ENCODE assay signal across 8 cellular contexts in the genomic region with DNA sequence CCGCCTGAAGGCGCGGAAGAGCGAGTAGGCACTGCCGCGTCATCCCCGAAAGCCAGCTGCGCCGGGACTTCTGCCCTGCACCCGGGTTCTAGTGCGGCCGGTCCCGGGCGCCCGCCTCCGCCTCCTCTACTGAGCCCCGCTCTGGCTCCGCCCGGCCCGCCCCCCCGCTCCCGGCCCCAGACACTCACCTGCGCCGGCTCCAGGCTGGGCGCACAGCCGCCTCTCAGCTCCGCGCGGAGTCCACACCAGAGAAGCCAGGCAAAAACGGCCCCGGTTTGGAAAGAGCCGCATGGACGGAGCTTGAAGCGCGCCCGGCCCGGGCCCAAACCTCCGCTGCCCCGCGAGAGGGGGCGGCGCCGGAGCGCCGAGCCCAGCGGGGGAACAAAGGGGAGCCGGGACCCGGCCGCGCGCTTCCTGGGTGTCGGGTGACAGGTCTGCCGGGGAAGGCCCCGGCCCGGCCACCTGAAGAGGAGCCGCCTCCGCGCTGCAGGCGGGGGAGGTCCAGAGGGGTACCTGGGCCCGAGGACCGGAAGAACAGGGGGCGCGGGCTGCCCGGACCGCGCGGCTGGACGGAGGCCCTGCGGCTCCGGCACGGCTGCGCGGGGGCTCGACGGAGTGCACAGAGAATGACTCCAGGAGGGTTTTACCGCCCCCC.
A peak's percentile ranks its signal among the peaks of the same experiment; 100 is the strongest.
DNase-seq lines count a peak whose midpoint lies in the region; ATAC-seq and TF ChIP-seq lines count a peak whose summit lies in the region.

No MANE protein-coding gene starts in this region.

- no TSS peak for BruUV-seq in A673 (replicated peaks; lab: Mats Ljungman, UMichigan)

- H4K20me1 ChIP-seq in Karpas-422 (ENCODE audit: insufficient read depth, low read depth, low read length) = peaks cover 13% of the 10 kb centered on the region; the same call in 1 of the 2 replicates

- H3K27me3 Mint-ChIP-seq in WTC11 (ENCODE audit: low read depth) = peaks cover 75% of the 10 kb centered on the region

- CTCF ChIA-PET in A673 (lab: Charles Lee) = interaction anchor here (0.7 kb wide), 2 partner anchors 120 to 244 kb away, joined by 3 to 5 read pairs; no protein-coding TSS in a partner anchor
- CTCF ChIA-PET in WTC11 (lab: Charles Lee) = interaction anchor here (0.8 to 5.0 kb wide), 5 partner anchors 17 to 172 kb away, joined by 3 to 61 read pairs (median 5); no protein-coding TSS in a partner anchor

- H3K4me1 Mint-ChIP-seq in WTC11 = peaks cover 52% of the 10 kb centered on the region

- H3K4me1 ChIP-seq in A673 (ENCODE audit: insufficient read depth, low read length, poor library complexity, severe bottlenecking) (peaks cover 15% of the 10 kb centered on the region), Karpas-422 (ENCODE audit: low read length) (peaks cover 20% of the 10 kb centered on the region), left ventricle myocardium inferior (peaks cover 61% of the 10 kb centered on the region), skeletal muscle satellite cell (ENCODE audit: control insufficient read depth, insufficient read depth, low read length) (peaks cover 24% of the 10 kb centered on the region)

- no peaks in the 10 kb centered on the region for H3K9me3 Mint-ChIP-seq in WTC11

- H3K36me3 ChIP-seq in A673 (ENCODE audit: insufficient read depth, low read length, poor library complexity, severe bottlenecking) (no peaks in the 10 kb centered on the region), Karpas-422 (ENCODE audit: insufficient read depth, low read length) (no peaks in the 10 kb centered on the region), left ventricle myocardium inferior (no peaks in the 10 kb centered on the region), skeletal muscle satellite cell (ENCODE audit: insufficient read depth, low read length) (no peaks in the 10 kb centered on the region)

- H3K9me2 ChIP-seq in Karpas-422 (replicated peaks; ENCODE audit: insufficient read depth, low read length) = no peaks in the 10 kb centered on the region

- H3K27ac Mint-ChIP-seq in WTC11 = no peak overlapping the region

- no peaks in the 10 kb centered on the region for H3K36me3 Mint-ChIP-seq in WTC11

- in situ Hi-C loops in GM13977 (cut with MboI; ENCODE audit: low pct_unique_long_range_greater_than_20kb, low sequenced_read_pairs, unreplicated experiment) = no loop called here

- intact Hi-C loops in A673 (cut with micrococcal nuclease; ENCODE audit: unreplicated experiment) (no loop called here), left ventricle myocardium inferior (cut with micrococcal nuclease) (no loop called here)

- DNase-seq in A673 (ENCODE audit: low spot score) (peak; percentile 57), GM13977 (ENCODE audit: low spot score) (peak; percentile 88), Karpas-422 (peak; percentile 91), WTC11 (ENCODE audit: low spot score) (no peak), left ventricle myocardium inferior (no peak), dermis blood vessel endothelial cell (no peak)

- H3K4me2 ChIP-seq in Karpas-422 (ENCODE audit: low read depth, low read length, poor library complexity, severe bottlenecking) (peak overlapping the region; percentile 90), skeletal muscle satellite cell (ENCODE audit: low read length) (peak overlapping the region; percentile 82)

- H3K27ac ChIP-seq in A673 (ENCODE audit: low read depth, low read length, poor library complexity, severe bottlenecking) (peak overlapping the region; percentile 47), Karpas-422 (ENCODE audit: low read length) (peak overlapping the region; percentile 62), left ventricle myocardium inferior (replicated peaks) (no peak overlapping the region)

- H3K27me3 ChIP-seq in A673 (replicated peaks; ENCODE audit: insufficient read depth, low read depth, low read length, poor library complexity) = peaks cover 62% of the 10 kb centered on the region
- no peaks in the 10 kb centered on the region for H3K27me3 ChIP-seq in Karpas-422 (ENCODE audit: low read length)
- peaks cover 100% of the 10 kb centered on the region for H3K27me3 ChIP-seq in left ventricle myocardium inferior (ENCODE audit: low read depth)
- H3K27me3 ChIP-seq in skeletal muscle satellite cell (ENCODE audit: control insufficient read depth, insufficient read depth, low read length) = peaks cover 77% of the 10 kb centered on the region

- TF ChIP-seq CTCF in A673 (conservative IDR thresholded peaks at IDR 0.05; ENCODE audit: low read depth, low read length) (0 out of 2 replicates have a peak, but pooled peaks have one; percentile 1), GM13977 (IDR thresholded peaks at IDR 0.05; ENCODE audit: extremely low read depth, insufficient read depth, missing control alignments) (no peak), WTC11 (IDR thresholded peaks at IDR 0.05) (no peak), left ventricle myocardium inferior (IDR thresholded peaks at IDR 0.05; ENCODE audit: borderline replicate concordance) (no peak)

- peaks cover 20% of the 10 kb centered on the region for H3K79me2 ChIP-seq in Karpas-422 (ENCODE audit: low read length)

- POLR2A ChIA-PET in A673 (lab: Charles Lee; ENCODE audit: low non-redundant PET) (no interaction called here), WTC11 (lab: Charles Lee) (interaction anchor here (0.6 to 1.9 kb wide), 3 partner anchors 12 to 46 kb away, joined by 3 to 8 read pairs (median 8); no protein-coding TSS in a partner anchor)

- H3K4me3 Mint-ChIP-seq in WTC11 = peak overlapping the region; percentile 77

- no peak overlapping the region for H2AFZ ChIP-seq in Karpas-422 (ENCODE audit: low read length)

- ATAC-seq in WTC11 = peak; percentile 2
- ATAC-seq in GM21381 (IDR thresholded peaks at IDR 0.05; ENCODE audit: unreplicated experiment) = no peak

- H3K9ac ChIP-seq in Karpas-422 (ENCODE audit: low read length) (peak overlapping the region; percentile 74), skeletal muscle satellite cell (ENCODE audit: low read depth, low read length) (no peak overlapping the region)

- no peaks in the 10 kb centered on the region for H3K9me3 ChIP-seq in A673 (ENCODE audit: low read depth, low read length, poor library complexity, severe bottlenecking)
- no peaks in the 10 kb centered on the region for H3K9me3 ChIP-seq in Karpas-422 (ENCODE audit: low read length)
- no peaks in the 10 kb centered on the region for H3K9me3 ChIP-seq in left ventricle myocardium inferior (replicated peaks)
- H3K9me3 ChIP-seq in skeletal muscle satellite cell (replicated peaks; ENCODE audit: low read length) = no peaks in the 10 kb centered on the region

- H3K4me3 ChIP-seq in A673 (ENCODE audit: low read depth, low read length, poor library complexity, severe bottlenecking) (peak overlapping the region; percentile 63), Karpas-422 (ENCODE audit: low read length) (peak overlapping the region; percentile 86), left ventricle myocardium inferior (peak overlapping the region; percentile 62), skeletal muscle satellite cell (ENCODE audit: low read length) (peak overlapping the region; percentile 54)

TF ChIP-seq in WTC11, 78 proteins besides CTCF, POLR2A, EP300 and RAD21 (continues in another document):
- no peak for TF ChIP-seq ZBTB21 (CRISPR knock-in tag; IDR thresholded peaks at IDR 0.05; ENCODE audit: borderline replicate concordance)
- peak; percentile 90 for TF ChIP-seq ZNF423 (CRISPR knock-in tag; IDR thresholded peaks at IDR 0.05)
- TF ChIP-seq ARID4B (CRISPR knock-in tag; IDR thresholded peaks at IDR 0.05; ENCODE audit: borderline replicate concordance) = peak; percentile 9; the same call in 1 of the 2 replicates

Comparison
In these comparisons a context has a peak if more than half of its experiments do, and no peak if none do; other contexts are left out.
1. DNase-seq: peak in A673 (single experiment), GM13977 (single experiment) and Karpas-422 (single experiment); none in WTC11 (single experiment), left ventricle myocardium inferior (single experiment) and dermis blood vessel endothelial cell (single experiment).
2. Peak in every context shown above with its lines, with median percentiles within 50 percentile points of each other: H3K4me3 ChIP-seq.